8 cellular contexts compared by ENCODE assay signal in genomic region chr17:81094744-81095607, GRCh38.
DNase-seq lines count a peak whose midpoint lies in the region; ATAC-seq and TF ChIP-seq lines count a peak whose summit lies in the region.

No MANE protein-coding gene starts in this region.

- H3K4me1 Mint-ChIP-seq in activated CD4-positive, alpha-beta T cell treated with anti-CD3 and anti-CD28 coated beads for 36 hours, result peaks cover 43% of the 10 kb centered on the region

- no peaks in the 10 kb centered on the region for H3K27me3 Mint-ChIP-seq in activated CD4-positive, alpha-beta T cell treated with anti-CD3 and anti-CD28 coated beads for 36 hours

- intact Hi-C loops in activated CD4-positive, alpha-beta T cell treated with anti-CD3 and anti-CD28 coated beads for 36 hours (cut with DNase I, micrococcal nuclease), result loop anchor here in 1 of 2 experiments (1.0 to 10.0 kb wide), 5 partner anchors 60 to 830 kb away; partner anchors contain the start of genes BAIAP2, NDUFAF8, RNF213 and TEPSIN

- CTCF ChIA-PET in activated CD4-positive, alpha-beta T cell treated with anti-CD3 and anti-CD28 coated beads for 36 hours (lab: Charles Lee), result interaction anchor here (0.7 to 0.9 kb wide), 4 partner anchors 54 to 390 kb away, joined by 3 to 5 read pairs (median 3); partner anchors contain the start of genes NDUFAF8 and TEPSIN

- H3K4me3 Mint-ChIP-seq in activated CD4-positive, alpha-beta T cell treated with anti-CD3 and anti-CD28 coated beads for 36 hours, result peak overlapping the region; percentile 26

- POLR2A ChIA-PET in activated CD4-positive, alpha-beta T cell treated with anti-CD3 and anti-CD28 coated beads for 36 hours (lab: Charles Lee), result interaction anchor here (0.7 kb wide), 1 partner anchor 128 kb away, joined by 3 read pairs; no protein-coding TSS in a partner anchor

- H3K9me3 Mint-ChIP-seq in activated CD4-positive, alpha-beta T cell treated with anti-CD3 and anti-CD28 coated beads for 36 hours (ENCODE audit: low read depth), result no peaks in the 10 kb centered on the region

- DNase-seq in NCI-H2171 treated with DMSO at 0.1 percent for 48 hours (lab: John Stamatoyannopoulos, UW) (peak; percentile 82), cerebellar cortex (ENCODE audit: low spot score) (peak; percentile 45), left lobe of liver (ENCODE audit: low spot score) (peak; percentile 79), GM13976 (ENCODE audit: low spot score) (no peak)
- DNase-seq in activated CD4-positive, alpha-beta T cell treated with anti-CD3 and anti-CD28 coated beads for 36 hours, result peak; percentile 95
- DNase-seq in stimulated activated CD4-positive, alpha-beta T cell treated with anti-CD3 and anti-CD28 coated beads, Interleukin-1b, Interleukin-23, amount 100 ng/mL, for 48 hours, result peak; percentile 87

- no peaks in the 10 kb centered on the region for H3K36me3 Mint-ChIP-seq in activated CD4-positive, alpha-beta T cell treated with anti-CD3 and anti-CD28 coated beads for 36 hours (ENCODE audit: low read depth)

- in situ Hi-C loops in GM13976 (cut with MboI; ENCODE audit: low sequenced_read_pairs, unreplicated experiment), result no loop called here

- ATAC-seq in GM18520 (IDR thresholded peaks at IDR 0.05; ENCODE audit: unreplicated experiment) (peak; percentile 80), left lobe of liver (peak; percentile 66), GM19467 (IDR thresholded peaks at IDR 0.05; ENCODE audit: unreplicated experiment) (no peak)
- peak; percentile 95 for ATAC-seq in activated CD4-positive, alpha-beta T cell treated with anti-CD3 and anti-CD28 coated beads for 36 hours

- peak overlapping the region; percentile 60 for H3K27ac Mint-ChIP-seq in activated CD4-positive, alpha-beta T cell treated with anti-CD3 and anti-CD28 coated beads for 36 hours

- no peak for TF ChIP-seq CTCF in GM13976 (IDR thresholded peaks at IDR 0.05; ENCODE audit: borderline replicate concordance, control extremely low read depth, extremely low read depth, insufficient read depth, missing control alignments)
